ENCODE assay signal across 17 cellular contexts in the genomic region with DNA sequence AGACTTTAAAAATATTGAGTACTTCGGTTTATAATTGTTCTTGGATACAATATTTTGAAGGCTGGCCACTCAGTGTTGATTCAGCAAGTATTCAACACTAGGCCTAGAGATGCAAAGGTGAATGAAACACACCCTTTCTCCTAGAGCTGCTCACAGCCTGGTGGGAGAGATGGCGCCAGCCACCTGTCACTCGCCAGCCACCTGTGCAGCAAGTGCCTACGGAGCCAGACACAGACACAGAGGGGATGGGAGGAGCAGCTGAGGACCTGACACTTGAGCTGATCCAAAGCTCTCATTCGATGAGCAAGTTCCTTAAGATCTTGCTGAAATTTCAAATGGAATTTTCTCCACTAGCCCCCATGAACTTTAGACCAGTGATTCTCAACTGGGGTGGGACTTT.
DNase-seq lines count a peak whose midpoint lies in the region; FAIRE-seq and TF ChIP-seq lines count a peak whose summit lies in the region.
"Had no signal": no experiment of that assay in that cellular context is flagged by ENCODE, and none has a peak within 500 bp of the region (broad histone marks: within the 10 kb centered on the region; RNA-seq: fewer than 3 reads in every experiment).

No MANE protein-coding gene starts in this region.

- H3K9me3 ChIP-seq in adipocyte (ENCODE audit: control insufficient read depth, low read length) (no peaks in the 10 kb centered on the region), smooth muscle cell (replicated peaks; ENCODE audit: low read depth) (no peaks in the 10 kb centered on the region)
- H3K9me3 ChIP-seq: MG63, tibial nerve had no signal

- H3K4me3 ChIP-seq in adipocyte (ENCODE audit: low read length) (no peak overlapping the region), smooth muscle cell (no peak overlapping the region)
- H3K4me3 ChIP-seq: MG63, tibial nerve had no signal

- H4K20me1 ChIP-seq in smooth muscle cell (ENCODE audit: low read depth): no peaks in the 10 kb centered on the region

- peak overlapping the region; percentile 89 for H3K27ac ChIP-seq in smooth muscle cell (ENCODE audit: low read depth)
- H3K27ac ChIP-seq: 22Rv1, tibial nerve had no signal

- FAIRE-seq in RCC 7860 (lab: Jason Lieb, UNC): no peak
- FAIRE-seq: G401.6 had no signal

- H3F3A ChIP-seq in smooth muscle cell (ENCODE audit: low read depth): peaks cover 23% of the 10 kb centered on the region

- H2AFZ ChIP-seq in smooth muscle cell (ENCODE audit: low read depth): no peak overlapping the region

- H3K4me1 ChIP-seq in adipocyte (ENCODE audit: control insufficient read depth, insufficient read depth, low read length) (peaks cover 22% of the 10 kb centered on the region), smooth muscle cell (ENCODE audit: low read depth) (peaks cover 9% of the 10 kb centered on the region)

- H3K79me2 ChIP-seq in smooth muscle cell (ENCODE audit: low read depth): no peaks in the 10 kb centered on the region

- peak overlapping the region; percentile 53 for H3K4me2 ChIP-seq in smooth muscle cell

- H3K9ac ChIP-seq in adipocyte (ENCODE audit: low read length) (peak overlapping the region; percentile 74), smooth muscle cell (ENCODE audit: low read depth) (peak overlapping the region; percentile 26)

- TF ChIP-seq CTCF in smooth muscle cell (IDR thresholded peaks at IDR 0.05; ENCODE audit: borderline replicate concordance, insufficient read depth, poor library complexity, severe bottlenecking): no peak

- DNase-seq in DMS 273 (lab: John Stamatoyannopoulos, UW; ENCODE audit: unreplicated experiment) (peak; percentile 28), DMS 273 treated with DMSO at 0.1 percent for 48 hours (lab: John Stamatoyannopoulos, UW) (no peak), NCI-H345 treated with DMSO at 0.1 percent for 48 hours (lab: John Stamatoyannopoulos, UW; ENCODE audit: unreplicated experiment) (peak; percentile 45), adipocyte (ENCODE audit: low read depth) (no peak), smooth muscle cell (lab: John Stamatoyannopoulos, UW; ENCODE audit: unreplicated experiment) (no peak), RCC 7860 (ENCODE audit: low spot score) (no peak), NCI-H1048 (lab: John Stamatoyannopoulos, UW) (no peak)
- no peak for DNase-seq in activated effector memory CD4-positive, alpha-beta T cell treated with anti-CD3 and anti-CD28 coated beads, Interleukin-2, amount 50 U/mL, for 16 hours
- DNase-seq: activated B cell treated with CpG ODN at 0.5 μM for 24 hours; activated naive CD4-positive, alpha-beta T cell treated with anti-CD3 and anti-CD28 coated beads for 36 hours; left ventricle myocardium superior; MG63; right cardiac atrium; stimulated activated CD4-positive, alpha-beta T cell treated with anti-CD3 and anti-CD28 coated beads, Interleukin-4, amount 100 ng/mL, for 1 hour had no signal

- H3K36me3 ChIP-seq in adipocyte (ENCODE audit: control insufficient read depth, insufficient read depth, low read length, severe bottlenecking) (peaks cover 7% of the 10 kb centered on the region), smooth muscle cell (ENCODE audit: low read depth) (no peaks in the 10 kb centered on the region)
- H3K36me3 ChIP-seq: MG63 had no signal

- no peaks in the 10 kb centered on the region for H3K27me3 ChIP-seq in adipocyte (replicated peaks; ENCODE audit: control insufficient read depth, insufficient read depth, low read length)
- no peaks in the 10 kb centered on the region for H3K27me3 ChIP-seq in smooth muscle cell (ENCODE audit: low read depth)
- H3K27me3 ChIP-seq: MG63, tibial nerve had no signal

- 97% methylated on average over 5 of the region's 5 CpGs for WGBS in smooth muscle cell (ENCODE audit: low lambda C conversion rate)

Comparison
In these comparisons a context has a peak if more than half of its experiments do, and no peak if none do; other contexts are left out.
1. DNase-seq: peak in DMS 273 (single experiment) and NCI-H345 treated with DMSO at 0.1 percent for 48 hours (single experiment); none in DMS 273 treated with DMSO at 0.1 percent for 48 hours (single experiment), adipocyte (single experiment), smooth muscle cell (single experiment), RCC 7860 (single experiment), NCI-H1048 (single experiment) and activated effector memory CD4-positive, alpha-beta T cell treated with anti-CD3 and anti-CD28 coated beads, Interleukin-2, amount 50 U/mL, for 16 hours (single experiment).